In the genomic region with DNA sequence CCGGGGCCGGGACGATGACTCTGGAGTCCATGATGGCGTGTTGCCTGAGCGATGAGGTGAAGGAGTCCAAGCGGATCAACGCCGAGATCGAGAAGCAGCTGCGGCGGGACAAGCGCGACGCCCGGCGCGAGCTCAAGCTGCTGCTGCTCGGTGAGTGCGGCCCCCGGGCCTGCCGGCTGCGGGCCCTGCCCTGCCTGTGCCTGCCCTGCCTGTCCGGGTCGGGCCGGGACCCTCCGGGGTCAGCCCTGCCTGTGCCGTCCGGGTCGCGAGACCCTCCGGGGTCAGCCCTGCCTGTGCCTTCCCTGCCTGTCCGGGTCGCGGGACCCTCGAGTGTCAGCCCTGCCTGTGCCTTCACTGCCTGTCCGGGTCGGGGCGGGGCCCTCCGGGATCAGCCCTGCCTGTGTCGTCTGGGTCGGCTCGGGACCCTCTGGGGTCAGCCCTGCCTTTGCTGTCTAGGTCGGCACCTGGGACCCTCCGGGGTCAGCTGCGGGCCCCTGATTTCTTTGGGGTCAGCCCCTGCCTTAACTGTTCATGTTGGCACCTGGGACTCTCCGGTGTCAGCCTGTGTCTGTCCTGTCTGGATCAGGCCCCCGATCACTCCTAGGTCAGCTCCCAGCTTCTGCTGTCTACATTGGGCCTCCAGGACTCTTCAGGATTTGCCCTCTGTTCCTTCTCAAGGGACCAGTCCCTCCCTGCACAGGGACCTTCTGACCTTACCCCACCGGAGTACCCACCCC, we compare ENCODE assay signal across 8 cellular contexts. TPM values are rescaled to one million over a fixed set of nuclear protein-coding genes. Genes with fewer than 3 reads are reported as not detected.
DNase-seq lines count a peak whose midpoint lies in the region; ATAC-seq lines count a peak whose summit lies in the region.

No MANE protein-coding gene starts in this region.

- H3K36me3 ChIP-seq in MG63 (no peaks in the 10 kb centered on the region), iPS-20b (ENCODE audit: insufficient read depth, low read depth, low read length) (no peaks in the 10 kb centered on the region)

- H3K36me3 Mint-ChIP-seq in activated naive CD4-positive, alpha-beta T cell treated with anti-CD3 and anti-CD28 coated beads, Interleukin-2, amount 50 U/mL, for 72 hours: no peaks in the 10 kb centered on the region

- no peak overlapping the region for H3K27ac ChIP-seq in iPS-20b (ENCODE audit: low read length)

- peak; percentile 40 to 62 for ATAC-seq in activated naive CD4-positive, alpha-beta T cell treated with anti-CD3 and anti-CD28 coated beads, Interleukin-2, amount 50 U/mL, for 72 hours

- DNase-seq in NOMO-1 treated with dmso at 0.1 percent for 144 hours (lab: John Stamatoyannopoulos, UW; ENCODE audit: unreplicated experiment) (peak; percentile 25), NOMO-1 treated with DMSO at 0.1 percent for 48 hours (lab: John Stamatoyannopoulos, UW; ENCODE audit: unreplicated experiment) (no peak), MG63 (peak; percentile 10), AML-193 (lab: John Stamatoyannopoulos, UW) (no peak), NCI-H774 (lab: John Stamatoyannopoulos, UW) (no peak)
- peak in 1 of 2 donors; percentile 42 for DNase-seq in activated naive CD4-positive, alpha-beta T cell treated with anti-CD3 and anti-CD28 coated beads, Interleukin-2, amount 50 U/mL, for 72 hours (ENCODE audit: low spot score in 2 of 2)
- DNase-seq in stimulated activated CD8-positive, alpha-beta memory T cell treated with anti-CD3 and anti-CD28 coated beads, Interleukin-4, amount 100 ng/mL, for 48 hours: peak; percentile 57

- no peaks in the 10 kb centered on the region for H3K9me3 ChIP-seq in MG63
- no peaks in the 10 kb centered on the region for H3K9me3 ChIP-seq in iPS-20b (ENCODE audit: insufficient read depth, low read depth, low read length)

- peak overlapping the region; percentile 23 to 74 for H3K27ac Mint-ChIP-seq in activated naive CD4-positive, alpha-beta T cell treated with anti-CD3 and anti-CD28 coated beads, Interleukin-2, amount 50 U/mL, for 72 hours

- H3K4me1 ChIP-seq in iPS-20b (ENCODE audit: insufficient read depth, low read length): peaks cover 7% of the 10 kb centered on the region; the same call in 1 of the 2 replicates

- H3K4me3 ChIP-seq in MG63 (peak overlapping the region; percentile 62), iPS-20b (ENCODE audit: low read length) (peak overlapping the region; percentile 69)

- H3K9ac ChIP-seq in iPS-20b (ENCODE audit: low read depth, low read length): peak overlapping the region; percentile 67; the same call in 1 of the 2 replicates

- no peaks in the 10 kb centered on the region for H3K27me3 ChIP-seq in MG63
- H3K27me3 ChIP-seq in iPS-20b (ENCODE audit: insufficient read depth, low read length): peaks cover 4% of the 10 kb centered on the region; the same call in 1 of the 2 replicates

- H3K9me3 Mint-ChIP-seq in activated naive CD4-positive, alpha-beta T cell treated with anti-CD3 and anti-CD28 coated beads, Interleukin-2, amount 50 U/mL, for 72 hours: no peaks in the 10 kb centered on the region

RNA-seq across cellular contexts. Expression of gene GNA11, which starts 0.6 kb away (rescaled TPM):
- total RNA-seq in MG63 (2014; rRNA removed; shearing (Covaris generic); ENCODE audit: low replicate concordance): 29.7 and 46.0 TPM in 2 replicates
- 10 to 100 TPM in 1 of 2 donors, 1 to 10 TPM in 1; 3.1 to 11.4 TPM for total RNA-seq in activated naive CD4-positive, alpha-beta T cell treated with anti-CD3 and anti-CD28 coated beads, Interleukin-2, amount 50 U/mL, for 72 hours

RNA-seq across cellular contexts. Expression of gene TLE5, which starts 32.5 kb away (rescaled TPM):
- total RNA-seq in MG63 (2014; rRNA removed; shearing (Covaris generic); ENCODE audit: low replicate concordance): 165 and 217 TPM in 2 replicates
- 100 to 1,000 TPM; 335 to 405 TPM for total RNA-seq in activated naive CD4-positive, alpha-beta T cell treated with anti-CD3 and anti-CD28 coated beads, Interleukin-2, amount 50 U/mL, for 72 hours

RNA-seq across cellular contexts. Expression of gene GNA15, which starts 41.0 kb away (rescaled TPM):
- total RNA-seq in MG63 (2014; rRNA removed; shearing (Covaris generic); ENCODE audit: low replicate concordance): not detected in 2 replicates
- 100 to 1,000 TPM in 1 of 2 donors, 1 to 10 TPM in 1; 3.0 to 105 TPM for total RNA-seq in activated naive CD4-positive, alpha-beta T cell treated with anti-CD3 and anti-CD28 coated beads, Interleukin-2, amount 50 U/mL, for 72 hours

Comparison
In these comparisons a context has a peak if more than half of its experiments do, and no peak if none do; other contexts are left out.
1. DNase-seq: peak in NOMO-1 treated with dmso at 0.1 percent for 144 hours (single experiment), MG63 (single experiment) and stimulated activated CD8-positive, alpha-beta memory T cell treated with anti-CD3 and anti-CD28 coated beads, Interleukin-4, amount 100 ng/mL, for 48 hours (single experiment); none in NOMO-1 treated with DMSO at 0.1 percent for 48 hours (single experiment), AML-193 (0 of 2) and NCI-H774 (single experiment).